ENCODE assay signal across 1 cellular context in genomic region chr6:41641352-41641925, GRCh38.
TF ChIP-seq lines count a peak whose summit lies in the region.

No MANE protein-coding gene starts in this region.

TF ChIP-seq in HepG2, 621 proteins besides CTCF, POLR2A, EP300 and RAD21:
- TF ChIP-seq, protein P1, sequence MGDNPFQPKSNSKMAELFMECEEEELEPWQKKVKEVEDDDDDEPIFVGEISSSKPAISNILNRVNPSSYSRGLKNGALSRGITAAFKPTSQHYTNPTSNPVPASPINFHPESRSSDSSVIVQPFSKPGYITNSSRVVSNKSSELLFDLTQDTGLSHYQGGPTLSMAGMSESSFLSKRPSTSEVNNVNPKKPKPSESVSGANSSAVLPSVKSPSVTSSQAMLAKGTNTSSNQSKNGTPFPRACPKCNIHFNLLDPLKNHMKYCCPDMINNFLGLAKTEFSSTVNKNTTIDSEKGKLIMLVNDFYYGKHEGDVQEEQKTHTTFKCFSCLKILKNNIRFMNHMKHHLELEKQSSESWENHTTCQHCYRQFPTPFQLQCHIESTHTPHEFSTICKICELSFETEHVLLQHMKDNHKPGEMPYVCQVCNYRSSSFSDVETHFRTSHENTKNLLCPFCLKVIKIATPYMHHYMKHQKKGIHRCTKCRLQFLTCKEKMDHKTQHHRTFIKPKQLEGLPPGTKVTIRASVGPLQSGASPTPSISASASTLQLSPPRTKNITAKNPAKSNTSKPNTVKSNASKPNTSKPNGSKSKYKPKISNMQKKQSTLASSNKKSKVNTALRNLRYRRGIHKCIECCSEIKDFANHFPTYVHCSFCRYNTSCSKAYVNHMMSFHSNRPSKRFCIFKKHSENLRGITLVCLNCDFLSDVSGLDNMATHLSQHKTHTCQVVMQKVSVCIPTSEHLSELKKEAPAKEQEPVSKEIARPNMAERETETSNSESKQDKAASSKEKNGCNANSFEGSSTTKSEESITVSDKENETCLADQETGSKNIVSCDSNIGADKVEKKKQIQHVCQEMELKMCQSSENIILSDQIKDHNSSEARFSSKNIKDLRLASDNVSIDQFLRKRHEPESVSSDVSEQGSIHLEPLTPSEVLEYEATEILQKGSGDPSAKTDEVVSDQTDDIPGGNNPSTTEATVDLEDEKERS (CRISPR knock-in tag; IDR thresholded peaks at IDR 0.05) = no peak
- TF ChIP-seq, protein P2, sequence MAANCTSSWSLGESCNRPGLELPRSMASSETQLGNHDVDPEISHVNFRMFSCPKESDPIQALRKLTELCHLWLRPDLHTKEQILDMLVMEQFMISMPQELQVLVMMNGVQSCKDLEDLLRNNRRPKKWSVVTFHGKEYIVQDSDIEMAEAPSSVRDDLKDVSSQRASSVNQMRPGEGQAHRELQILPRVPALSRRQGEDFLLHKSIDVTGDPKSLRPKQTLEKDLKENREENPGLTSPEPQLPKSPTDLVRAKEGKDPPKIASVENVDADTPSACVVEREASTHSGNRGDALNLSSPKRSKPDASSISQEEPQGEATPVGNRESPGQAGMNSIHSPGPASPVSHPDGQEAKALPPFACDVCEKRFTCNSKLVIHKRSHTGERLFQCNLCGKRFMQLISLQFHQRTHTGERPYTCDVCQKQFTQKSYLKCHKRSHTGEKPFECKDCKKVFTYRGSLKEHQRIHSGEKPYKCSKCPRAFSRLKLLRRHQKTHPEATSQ (CRISPR knock-in tag; IDR thresholded peaks at IDR 0.05; ENCODE audit: borderline replicate concordance) = no peak
- TF ChIP-seq GATAD1 (CRISPR knock-in tag; IDR thresholded peaks at IDR 0.05) = no peak
- no peak for TF ChIP-seq ZNF468 (CRISPR knock-in tag; IDR thresholded peaks at IDR 0.05)
- TF ChIP-seq SNAI1 (CRISPR knock-in tag; IDR thresholded peaks at IDR 0.05; ENCODE audit: borderline replicate concordance) = no peak
- no peak for TF ChIP-seq SAFB2 (CRISPR knock-in tag; IDR thresholded peaks at IDR 0.05; ENCODE audit: borderline replicate concordance, low read depth)
- no peak for TF ChIP-seq POLR2AphosphoS2 (IDR thresholded peaks at IDR 0.05; ENCODE audit: low read depth, low read length)
- TF ChIP-seq MNT (IDR thresholded peaks at IDR 0.05) = no peak
- no peak for TF ChIP-seq ZNF850 (CRISPR knock-in tag; conservative IDR thresholded peaks at IDR 0.05)
- TF ChIP-seq HMGA1 (CRISPR knock-in tag; conservative IDR thresholded peaks at IDR 0.05) = no peak
- TF ChIP-seq ZNF160 (CRISPR knock-in tag; IDR thresholded peaks at IDR 0.05) = no peak
- TF ChIP-seq FOXK1 (CRISPR knock-in tag; IDR thresholded peaks at IDR 0.05; ENCODE audit: borderline replicate concordance, low read depth) = no peak
- TF ChIP-seq ZNF317 (CRISPR knock-in tag; IDR thresholded peaks at IDR 0.05) = no peak
- no peak for TF ChIP-seq ASH2L (IDR thresholded peaks at IDR 0.05; ENCODE audit: insufficient read length, low read depth, low read length)
- no peak for TF ChIP-seq ZNF737 (CRISPR knock-in tag; IDR thresholded peaks at IDR 0.05; ENCODE audit: borderline replicate concordance)
- no peak for TF ChIP-seq ZNF337 (CRISPR knock-in tag; IDR thresholded peaks at IDR 0.05; ENCODE audit: borderline replicate concordance, low read depth)
- TF ChIP-seq ETV5 (CRISPR knock-in tag; IDR thresholded peaks at IDR 0.05; ENCODE audit: borderline replicate concordance) = no peak
- TF ChIP-seq CBX1 (IDR thresholded peaks at IDR 0.05; ENCODE audit: low read depth) = no peak
